In genomic region chr20:32441638-32442037, GRCh38 we compare ENCODE assay signal across 21 cellular contexts.
A peak's percentile ranks its signal among the peaks of the same experiment; 100 is the strongest.
DNase-seq lines count a peak whose midpoint lies in the region; ATAC-seq and TF ChIP-seq lines count a peak whose summit lies in the region.
"Had no signal": no experiment of that assay in that cellular context is flagged by ENCODE, and none has a peak within 500 bp of the region (broad histone marks: within the 10 kb centered on the region; RNA-seq: fewer than 3 reads in every experiment).

No MANE protein-coding gene starts in this region.

- H3K27me3 Mint-ChIP-seq in naive thymus-derived CD8-positive, alpha-beta T cell: no peaks in the 10 kb centered on the region
- H3K27me3 Mint-ChIP-seq: stimulated activated naive B cell treated with anti-CD40 and anti-IgM and Interleukin-4, amounts not matched to agents 10 μg/mL and 1 μg/mL and 100 μg/mL, for 72 hours had no signal

- H3K36me3 Mint-ChIP-seq in naive thymus-derived CD8-positive, alpha-beta T cell: peaks cover 0 to 63% (median 8%) of the 10 kb centered on the region in 3 donors

- intact Hi-C loops in left ventricle myocardium inferior (cut with micrococcal nuclease) (no loop called here), stomach (cut with DNase I; ENCODE audit: low total_unique reads) (no loop called here)

- peaks cover 14% of the 10 kb centered on the region for H3K36me3 ChIP-seq in cardiac muscle cell
- H3K36me3 ChIP-seq in left ventricle myocardium inferior: peaks cover 42% of the 10 kb centered on the region
- peaks cover 29 to 84% (median 79%) of the 10 kb centered on the region in 4 donors for H3K36me3 ChIP-seq in stomach

- H3K4me3 ChIP-seq in cardiac muscle cell (no peak overlapping the region), left ventricle myocardium inferior (no peak overlapping the region), stomach (no peak overlapping the region)
- H3K4me3 ChIP-seq: pancreas, right atrium auricular region had no signal

- no peak overlapping the region for H3K4me3 Mint-ChIP-seq in naive thymus-derived CD8-positive, alpha-beta T cell
- H3K4me3 Mint-ChIP-seq: stimulated activated naive B cell treated with anti-CD40 and anti-IgM and Interleukin-4, amounts not matched to agents 10 μg/mL and 1 μg/mL and 100 μg/mL, for 72 hours had no signal

- H3K27ac ChIP-seq in cardiac muscle cell (peak overlapping the region; percentile 37), left ventricle myocardium inferior (replicated peaks) (no peak overlapping the region), VCaP (peak overlapping the region; percentile 8; the same call in 1 of the 2 replicates), stomach (no peak overlapping the region)
- H3K27ac ChIP-seq: C4-2B, pancreas, right atrium auricular region had no signal

- H3K9me3 ChIP-seq in cardiac muscle cell (ENCODE audit: low read depth) (no peaks in the 10 kb centered on the region), left ventricle myocardium inferior (replicated peaks) (no peaks in the 10 kb centered on the region), stomach (no peaks in the 10 kb centered on the region)
- H3K9me3 ChIP-seq: pancreas, right atrium auricular region had no signal

- H3K4me1 Mint-ChIP-seq in naive thymus-derived CD8-positive, alpha-beta T cell: peaks cover 29 to 51% (median 46%) of the 10 kb centered on the region in 4 donors

- no peak for TF ChIP-seq CTCF in cardiac muscle cell (IDR thresholded peaks at IDR 0.05; ENCODE audit: low read depth, low read length)
- TF ChIP-seq CTCF in left ventricle myocardium inferior (IDR thresholded peaks at IDR 0.05; ENCODE audit: borderline replicate concordance): no peak
- TF ChIP-seq CTCF in VCaP (conservative IDR thresholded peaks at IDR 0.05): no peak
- TF ChIP-seq CTCF in stomach (IDR thresholded peaks at IDR 0.05): no peak

- TF ChIP-seq POLR2A in stomach (IDR thresholded peaks at IDR 0.05): no peak

- POLR2A ChIA-PET in naive thymus-derived CD8-positive, alpha-beta T cell (lab: Charles Lee): interaction anchor here (0.7 to 1.2 kb wide), 2 partner anchors 14 to 388 kb away, joined by 3 read pairs; no protein-coding TSS in a partner anchor

- no peak for TF ChIP-seq EP300 in stomach (IDR thresholded peaks at IDR 0.05)

- no peaks in the 10 kb centered on the region for H3K9me3 Mint-ChIP-seq in naive thymus-derived CD8-positive, alpha-beta T cell
- H3K9me3 Mint-ChIP-seq: stimulated activated naive B cell treated with anti-CD40 and anti-IgM and Interleukin-4, amounts not matched to agents 10 μg/mL and 1 μg/mL and 100 μg/mL, for 72 hours had no signal

- peak overlapping the region in 8 of 10 donors; percentile 22 to 85 (median 51) for H3K27ac Mint-ChIP-seq in naive thymus-derived CD8-positive, alpha-beta T cell

- no peak for ATAC-seq in naive thymus-derived CD8-positive, alpha-beta T cell
- ATAC-seq: left lobe of liver; pancreas; stimulated activated naive B cell treated with anti-CD40 and anti-IgM and Interleukin-4, amounts not matched to agents 10 μg/mL and 1 μg/mL and 100 μg/mL, for 72 hours had no signal

- WGBS in stomach, 5 donors: 89 to 99% (median 93%) methylated on average over 4 of the region's 4 CpGs

- DNase-seq in cardiac muscle cell (ENCODE audit: low read depth in 1 of 2, low spot score in 1 of 2) (no peak), left ventricle myocardium inferior (no peak), stomach (peak; percentile 10), NCI-H1417 treated with DMSO at 0.1 percent for 48 hours (lab: John Stamatoyannopoulos, UW) (no peak)
- DNase-seq in naive thymus-derived CD8-positive, alpha-beta T cell: no peak
- DNase-seq in stimulated activated CD4-positive, alpha-beta T cell treated with anti-CD3 and anti-CD28 coated beads, Interleukin-4, amount 100 ng/mL, for 24 hours: no peak
- DNase-seq: activated CD4-positive, CD25-positive, alpha-beta regulatory T cell treated with anti-CD3 and anti-CD28 coated beads, Interleukin-2, amount 50 U/mL, for 72 hours; activated effector memory CD4-positive, alpha-beta T cell treated with Interleukin-2 at 50 U/mL for 16 hours; cerebellar nuclear complex; mesendoderm; NCI-H1417; NCI-H2081 treated with DMSO at 0.1 percent for 48 hours; NCI-H345; NCI-H748 treated with DMSO at 0.1 percent for 48 hours; pancreas; stimulated activated CD4-positive, alpha-beta T cell treated with anti-CD3 and anti-CD28 coated beads, Interleukin-4, amount 100 ng/mL, for 1 hour; stimulated activated naive B cell treated with anti-CD40 and anti-IgM and Interleukin-4, amounts not matched to agents 10 μg/mL and 1 μg/mL and 100 μg/mL, for 72 hours had no signal

- no peaks in the 10 kb centered on the region for H3K27me3 ChIP-seq in cardiac muscle cell
- no peaks in the 10 kb centered on the region for H3K27me3 ChIP-seq in left ventricle myocardium inferior (ENCODE audit: low read depth)
- H3K27me3 ChIP-seq in stomach: no peaks in the 10 kb centered on the region
- H3K27me3 ChIP-seq: pancreas, right atrium auricular region had no signal

- H3K4me1 ChIP-seq in cardiac muscle cell (ENCODE audit: low read depth) (peaks cover 9% of the 10 kb centered on the region), left ventricle myocardium inferior (peaks cover 13% of the 10 kb centered on the region), stomach (peaks cover 0 to 27% (median 12%) of the 10 kb centered on the region in 4 donors)

Comparison
In these comparisons a context has a peak if more than half of its experiments do, and no peak if none do; other contexts are left out.
1. H3K27ac ChIP-seq: peak in cardiac muscle cell (single experiment) and VCaP (single experiment); none in left ventricle myocardium inferior (single experiment) and stomach (0 of 5).